Comparison of ENCODE assay signal across 10 cellular contexts in the genomic region with DNA sequence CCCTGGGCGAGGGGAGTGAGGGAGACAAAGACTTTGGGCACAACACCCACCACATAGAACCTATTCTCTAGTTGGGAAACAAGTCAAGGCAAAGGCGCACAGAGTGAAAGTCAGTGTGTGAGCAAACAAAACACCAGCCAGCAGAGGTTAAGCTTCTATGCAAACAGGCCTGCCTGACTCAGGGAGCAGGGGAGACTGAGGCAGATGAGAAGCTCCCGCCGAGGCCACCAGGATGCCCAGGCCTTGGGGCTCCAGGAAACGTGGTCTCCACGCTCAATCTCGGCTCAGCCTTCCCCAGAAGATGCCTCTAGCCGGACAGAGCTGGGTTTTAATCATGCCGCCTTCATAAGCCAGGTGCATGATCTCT.
DNase-seq lines count a peak whose midpoint lies in the region; ATAC-seq and TF ChIP-seq lines count a peak whose summit lies in the region.
"Had no signal": no experiment of that assay in that cellular context is flagged by ENCODE, and none has a peak within 500 bp of the region (broad histone marks: within the 10 kb centered on the region; RNA-seq: fewer than 3 reads in every experiment).

No MANE protein-coding gene starts in this region.

- TF ChIP-seq POLR2A in thyroid gland (IDR thresholded peaks at IDR 0.05) = no peak

- H3K9me3 Mint-ChIP-seq in activated naive CD8-positive, alpha-beta T cell treated with anti-CD3 and anti-CD28 coated beads, Interleukin-2, amount 10 ng/mL, durations not matched to agents 7 days and 5 days = no peaks in the 10 kb centered on the region

- H3F3A ChIP-seq in neural cell (ENCODE audit: insufficient read depth, low read length, poor library complexity, severe bottlenecking) = no peaks in the 10 kb centered on the region

- peak overlapping the region; percentile 60 for H3K4me3 Mint-ChIP-seq in activated naive CD8-positive, alpha-beta T cell treated with anti-CD3 and anti-CD28 coated beads, Interleukin-2, amount 10 ng/mL, durations not matched to agents 7 days and 5 days

- no peaks in the 10 kb centered on the region for H4K20me1 ChIP-seq in neural cell (ENCODE audit: insufficient read depth)

- H3K9me3 ChIP-seq in neural cell (ENCODE audit: low read length) (no peaks in the 10 kb centered on the region), thyroid gland (no peaks in the 10 kb centered on the region)
- H3K9me3 ChIP-seq: gastrocnemius medialis had no signal

- ATAC-seq in GM18517 (IDR thresholded peaks at IDR 0.05; ENCODE audit: unreplicated experiment) (peak; percentile 10), HG02943 (IDR thresholded peaks at IDR 0.05; ENCODE audit: low read depth, unreplicated experiment) (peak; percentile 12)
- peak; percentile 14 for ATAC-seq in activated naive CD8-positive, alpha-beta T cell treated with anti-CD3 and anti-CD28 coated beads, Interleukin-2, amount 10 ng/mL, durations not matched to agents 7 days and 5 days (ENCODE audit: low read depth)

- H3K4me2 ChIP-seq in neural cell (ENCODE audit: low read length) = no peak overlapping the region

- TF ChIP-seq RAD21 in neural cell (conservative IDR thresholded peaks at IDR 0.05) = no peak

- no peak overlapping the region for H3K9ac ChIP-seq in neural cell (ENCODE audit: low read length)

- H3K27ac Mint-ChIP-seq in activated naive CD8-positive, alpha-beta T cell treated with anti-CD3 and anti-CD28 coated beads, Interleukin-2, amount 10 ng/mL, durations not matched to agents 7 days and 5 days = no peak overlapping the region

- no peak for DNase-seq in activated naive CD8-positive, alpha-beta T cell treated with anti-CD3 and anti-CD28 coated beads, Interleukin-2, amount 10 ng/mL, durations not matched to agents 7 days and 5 days
- DNase-seq in thyroid gland = no peak
- DNase-seq in NCI-H146 treated with DMSO at 0.1 percent for 48 hours (lab: John Stamatoyannopoulos, UW; ENCODE audit: unreplicated experiment) = no peak
- no peak for DNase-seq in SW 1271 (lab: John Stamatoyannopoulos, UW)
- no peak for DNase-seq in hypothalamus (lab: John Stamatoyannopoulos, UW)

- peaks cover 0 to 6% of the 10 kb centered on the region in 2 donors for H3K4me1 ChIP-seq in thyroid gland

- no peaks in the 10 kb centered on the region for H3K79me2 ChIP-seq in neural cell (replicated peaks; ENCODE audit: insufficient read depth, low read length)

- no peak overlapping the region for H3K27ac ChIP-seq in neural cell (ENCODE audit: low read length)
- H3K27ac ChIP-seq in thyroid gland = no peak overlapping the region
- H3K27ac ChIP-seq: gastrocnemius medialis, WERI-Rb-1 had no signal

- H3K4me3 ChIP-seq in neural cell (ENCODE audit: low read length) (no peak overlapping the region), thyroid gland (replicated peaks in 1 of 3) (no peak overlapping the region)

- WGBS in thyroid gland, 2 donors = 47 to 53% methylated on average over 8 of the region's 9 CpGs

- no peaks in the 10 kb centered on the region for H3K36me3 Mint-ChIP-seq in activated naive CD8-positive, alpha-beta T cell treated with anti-CD3 and anti-CD28 coated beads, Interleukin-2, amount 10 ng/mL, durations not matched to agents 7 days and 5 days

- peak; percentile 32 for TF ChIP-seq CTCF in neural cell (IDR thresholded peaks at IDR 0.05; ENCODE audit: poor library complexity, severe bottlenecking)
- TF ChIP-seq CTCF in thyroid gland (IDR thresholded peaks at IDR 0.05) = peak in 1 of 6 experiments; percentile 10

- H3K27me3 ChIP-seq in neural cell (ENCODE audit: insufficient read depth, low read depth, low read length) (peaks cover 4% of the 10 kb centered on the region), thyroid gland (no peaks in the 10 kb centered on the region)

- H3K36me3 ChIP-seq in neural cell (ENCODE audit: insufficient read depth, low read length) = no peaks in the 10 kb centered on the region
- H3K36me3 ChIP-seq in thyroid gland = no peaks in the 10 kb centered on the region
- H3K36me3 ChIP-seq: gastrocnemius medialis, WERI-Rb-1 had no signal

- no peak for TF ChIP-seq EP300 in neural cell (conservative IDR thresholded peaks at IDR 0.05; ENCODE audit: poor library complexity, severe bottlenecking)

- no peaks in the 10 kb centered on the region for H3K9me2 ChIP-seq in neural cell (ENCODE audit: insufficient read depth, low read length)

- POLR2A ChIA-PET in activated naive CD8-positive, alpha-beta T cell treated with anti-CD3 and anti-CD28 coated beads, Interleukin-2, amount 10 ng/mL, durations not matched to agents 7 days and 5 days (lab: Charles Lee) = no interaction called here

- intact Hi-C loops in thyroid gland (cut with DNase I) = no loop called here

- H3K27me3 Mint-ChIP-seq in activated naive CD8-positive, alpha-beta T cell treated with anti-CD3 and anti-CD28 coated beads, Interleukin-2, amount 10 ng/mL, durations not matched to agents 7 days and 5 days = peaks cover 50% of the 10 kb centered on the region

- no peak overlapping the region for H2AFZ ChIP-seq in neural cell (ENCODE audit: low read depth, low read length)

- H3K4me1 Mint-ChIP-seq in activated naive CD8-positive, alpha-beta T cell treated with anti-CD3 and anti-CD28 coated beads, Interleukin-2, amount 10 ng/mL, durations not matched to agents 7 days and 5 days = peaks cover 5% of the 10 kb centered on the region

TF ChIP-seq in neural cell, 6 proteins besides CTCF, POLR2A, EP300 and RAD21:
- no peak for TF ChIP-seq TAF1 (IDR thresholded peaks at IDR 0.05; ENCODE audit: low read depth)
- TF ChIP-seq MXI1 (conservative IDR thresholded peaks at IDR 0.05; ENCODE audit: poor library complexity, severe bottlenecking) = no peak
- TF ChIP-seq SMC3 (conservative IDR thresholded peaks at IDR 0.05; ENCODE audit: poor library complexity) = no peak
- TF ChIP-seq POLR2AphosphoS5 (IDR thresholded peaks at IDR 0.05) = no peak
- TF ChIP-seq EZH2 (IDR thresholded peaks at IDR 0.05; ENCODE audit: borderline replicate concordance, insufficient read depth, low read length, poor library complexity, severe bottlenecking) = no peak
- TF ChIP-seq, protein P1, sequence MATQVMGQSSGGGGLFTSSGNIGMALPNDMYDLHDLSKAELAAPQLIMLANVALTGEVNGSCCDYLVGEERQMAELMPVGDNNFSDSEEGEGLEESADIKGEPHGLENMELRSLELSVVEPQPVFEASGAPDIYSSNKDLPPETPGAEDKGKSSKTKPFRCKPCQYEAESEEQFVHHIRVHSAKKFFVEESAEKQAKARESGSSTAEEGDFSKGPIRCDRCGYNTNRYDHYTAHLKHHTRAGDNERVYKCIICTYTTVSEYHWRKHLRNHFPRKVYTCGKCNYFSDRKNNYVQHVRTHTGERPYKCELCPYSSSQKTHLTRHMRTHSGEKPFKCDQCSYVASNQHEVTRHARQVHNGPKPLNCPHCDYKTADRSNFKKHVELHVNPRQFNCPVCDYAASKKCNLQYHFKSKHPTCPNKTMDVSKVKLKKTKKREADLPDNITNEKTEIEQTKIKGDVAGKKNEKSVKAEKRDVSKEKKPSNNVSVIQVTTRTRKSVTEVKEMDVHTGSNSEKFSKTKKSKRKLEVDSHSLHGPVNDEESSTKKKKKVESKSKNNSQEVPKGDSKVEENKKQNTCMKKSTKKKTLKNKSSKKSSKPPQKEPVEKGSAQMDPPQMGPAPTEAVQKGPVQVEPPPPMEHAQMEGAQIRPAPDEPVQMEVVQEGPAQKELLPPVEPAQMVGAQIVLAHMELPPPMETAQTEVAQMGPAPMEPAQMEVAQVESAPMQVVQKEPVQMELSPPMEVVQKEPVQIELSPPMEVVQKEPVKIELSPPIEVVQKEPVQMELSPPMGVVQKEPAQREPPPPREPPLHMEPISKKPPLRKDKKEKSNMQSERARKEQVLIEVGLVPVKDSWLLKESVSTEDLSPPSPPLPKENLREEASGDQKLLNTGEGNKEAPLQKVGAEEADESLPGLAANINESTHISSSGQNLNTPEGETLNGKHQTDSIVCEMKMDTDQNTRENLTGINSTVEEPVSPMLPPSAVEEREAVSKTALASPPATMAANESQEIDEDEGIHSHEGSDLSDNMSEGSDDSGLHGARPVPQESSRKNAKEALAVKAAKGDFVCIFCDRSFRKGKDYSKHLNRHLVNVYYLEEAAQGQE (IDR thresholded peaks at IDR 0.05; ENCODE audit: borderline replicate concordance) = no peak
